8 cellular contexts compared by ENCODE assay signal in genomic region chr2:148876190-148876588, GRCh38. TPM values are rescaled to one million over a fixed set of nuclear protein-coding genes. Genes with fewer than 3 reads are reported as not detected.
DNase-seq lines count a peak whose midpoint lies in the region; ATAC-seq, FAIRE-seq and TF ChIP-seq lines count a peak whose summit lies in the region.

No MANE protein-coding gene starts in this region.

- WGBS in right cardiac atrium, result 3% methylated on average over 26 of the region's 26 CpGs
- WGBS in small intestine, 3 donors, result 4 to 5% (median 4%) methylated on average over 24 to 26 of the region's 26 CpGs
- 9 to 10% methylated on average over 22 to 26 of the region's 26 CpGs for WGBS in GM23248 (ENCODE audit: low coverage in 1 of 2, low lambda C conversion rate in 2 of 2, missing lambda C conversion rate in 2 of 2), 2 experiments

- FAIRE-seq in small intestine (lab: Jason Lieb, UNC), result no peak

- intact Hi-C loops in right cardiac atrium (cut with DNase I), result no loop called here

- peaks cover 1% of the 10 kb centered on the region for H3K9me3 ChIP-seq in right cardiac atrium (ENCODE audit: control insufficient read depth, low read length)
- H3K9me3 ChIP-seq in small intestine (ENCODE audit: control insufficient read depth, low read depth), result no peaks in the 10 kb centered on the region
- no peaks in the 10 kb centered on the region for H3K9me3 ChIP-seq in GM23248 (ENCODE audit: low read depth)

- ATAC-seq in right cardiac atrium (peak; percentile 19 to 23), GM19324 (IDR thresholded peaks at IDR 0.05; ENCODE audit: low FRiP score, unreplicated experiment) (no peak), GM18511 (IDR thresholded peaks at IDR 0.05; ENCODE audit: unreplicated experiment) (no peak)

- no peaks in the 10 kb centered on the region for H3F3A ChIP-seq in GM23248 (ENCODE audit: insufficient read depth)

- H3K79me2 ChIP-seq in GM23248 (ENCODE audit: insufficient read depth), result no peaks in the 10 kb centered on the region

- no peak for TF ChIP-seq CTCF in VCaP (conservative IDR thresholded peaks at IDR 0.05)

- in situ Hi-C loops in GM23248 (cut with MboI), result no loop called here

- DNase-seq in NCI-H2107 treated with DMSO at 0.1 percent for 48 hours (lab: John Stamatoyannopoulos, UW; ENCODE audit: unreplicated experiment) (peak; percentile 26), NCI-H2107 (lab: John Stamatoyannopoulos, UW) (no peak), right cardiac atrium (peak in 1 of 3 donors; percentile 41), small intestine (no peak), GM23248 (no peak)

- H3K9ac ChIP-seq in GM23248, result no peak overlapping the region

- no peak overlapping the region for H3K4me2 ChIP-seq in GM23248 (ENCODE audit: unreplicated experiment)

- H3K9me2 ChIP-seq in GM23248 (ENCODE audit: insufficient read depth), result no peaks in the 10 kb centered on the region

- H4K20me1 ChIP-seq in GM23248 (ENCODE audit: insufficient read depth), result no peaks in the 10 kb centered on the region

- H3K27me3 ChIP-seq in right cardiac atrium (ENCODE audit: control insufficient read depth, insufficient read depth) (peaks cover 2% of the 10 kb centered on the region), small intestine (ENCODE audit: control insufficient read depth in 2 of 2, insufficient read depth in 2 of 2, low read length in 2 of 2) (peaks cover 0 to 15% of the 10 kb centered on the region in 2 donors), GM23248 (replicated peaks; ENCODE audit: insufficient read depth) (peaks cover 26% of the 10 kb centered on the region)

- no peaks in the 10 kb centered on the region for H3K36me3 ChIP-seq in small intestine (ENCODE audit: control insufficient read depth in 2 of 2, insufficient read depth in 2 of 2, low read length in 2 of 2)
- no peaks in the 10 kb centered on the region for H3K36me3 ChIP-seq in GM23248 (ENCODE audit: low read depth)

- H3K4me1 ChIP-seq in right cardiac atrium (ENCODE audit: control insufficient read depth, insufficient read depth, low read length) (peaks cover 2% of the 10 kb centered on the region), small intestine (ENCODE audit: control insufficient read depth in 2 of 2, insufficient read depth in 1 of 2, low read depth in 1 of 2, low read length in 1 of 2) (peaks cover 4 to 9% of the 10 kb centered on the region in 2 donors), GM23248 (ENCODE audit: insufficient read depth) (no peaks in the 10 kb centered on the region)

- H2AFZ ChIP-seq in GM23248, result no peak overlapping the region

- H3K4me3 ChIP-seq in right cardiac atrium (ENCODE audit: low read length) (peak overlapping the region; percentile 27), small intestine (ENCODE audit: low read depth in 1 of 2, low read length in 2 of 2) (peak overlapping the region; percentile 36 to 62), GM23248 (no peak overlapping the region)

- H3K27ac ChIP-seq in VCaP (peak overlapping the region; percentile 97), right cardiac atrium (ENCODE audit: low read length) (no peak overlapping the region), small intestine (ENCODE audit: low read depth in 1 of 2, low read length in 1 of 2) (no peak overlapping the region), GM23248 (no peak overlapping the region)

RNA-seq across cellular contexts. Expression of gene KIF5C, which starts 1.2 kb away (rescaled TPM):
- total RNA-seq in right cardiac atrium, result 1 to 10 TPM; 1.1 to 3.3 (median 1.7) TPM
- 0.86 TPM for polyA plus RNA-seq in right cardiac atrium
- polyA plus RNA-seq in small intestine, result 1 to 10 TPM in 1 of 3 donors, under 1 TPM in 2; 0.22 to 4.3 (median 0.54) TPM
- total RNA-seq in GM23248 (2014; rRNA removed; shearing (Covaris generic)), result 0.11 and 0.13 TPM in 2 replicates
- polyA plus RNA-seq in GM23248 (2016; fragmentation: Nextera tagmentation; extraction: Ambion mirVana), result 0.19 and 0.22 TPM in 2 replicates

Comparison
In these comparisons a context has a peak if more than half of its experiments do, and no peak if none do; other contexts are left out.
1. ATAC-seq: peak in right cardiac atrium (2 of 2); none in GM19324 (single experiment) and GM18511 (single experiment).